In the genomic region with DNA sequence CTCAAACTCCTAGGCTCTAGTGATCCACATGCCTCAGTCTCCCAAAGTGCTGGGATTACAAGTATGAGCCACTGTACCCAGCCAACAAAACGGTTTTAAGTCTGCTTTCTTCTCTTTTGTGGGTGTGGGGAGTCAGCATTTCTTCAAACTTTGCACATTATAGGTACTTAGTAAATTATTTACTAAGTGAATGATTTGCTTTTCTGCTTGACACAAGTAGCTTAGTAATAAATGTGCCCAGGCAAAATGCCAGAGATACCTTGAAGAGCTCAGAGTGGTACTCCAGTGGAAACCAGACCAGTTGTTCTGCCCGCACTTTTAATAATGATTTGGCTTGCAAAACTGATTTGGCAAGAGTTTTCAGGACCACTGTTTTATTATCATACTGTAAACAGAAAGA, we compare ENCODE assay signal across 21 cellular contexts. TPM values are rescaled to one million over a fixed set of nuclear protein-coding genes. Genes with fewer than 3 reads are reported as not detected.
DNase-seq lines count a peak whose midpoint lies in the region; ATAC-seq and TF ChIP-seq lines count a peak whose summit lies in the region.
"Had no signal": no experiment of that assay in that cellular context is flagged by ENCODE, and none has a peak within 500 bp of the region (broad histone marks: within the 10 kb centered on the region; RNA-seq: fewer than 3 reads in every experiment).

No MANE protein-coding gene starts in this region.

- H4K8ac ChIP-seq in neuronal stem cell (ENCODE audit: low read depth, low read length), result no peak overlapping the region

- CTCF ChIA-PET in PC-3 (lab: Charles Lee), result no interaction called here

- no peaks in the 10 kb centered on the region for H3F3A ChIP-seq in PC-3 (ENCODE audit: low read length, unreplicated experiment)

- DNase-seq in DMS153 (lab: John Stamatoyannopoulos, UW) (peak; percentile 43), NCI-H1092 (lab: John Stamatoyannopoulos, UW) (peak; percentile 72), PC-3 (peak; percentile 52), lung (ENCODE audit: low spot score) (peak; percentile 81), neuronal stem cell (ENCODE audit: low spot score) (no peak)
- DNase-seq in activated T-cell treated with anti-CD3 and anti-CD28 coated beads, Interleukin-2, amount 50 U/mL, for 4 hours, result no peak
- DNase-seq: activated CD4-positive, alpha-beta T cell treated with anti-CD3 and anti-CD28 coated beads for 48 hours; AML-193; GM23248; hippocampal formation; NCI-H1436; SHP77; T-helper 9 cell; trophoblast cell had no signal

- 56 to 78% methylated on average over 2 of the region's 2 CpGs for WGBS in lung, 2 donors
- no CpG with 5 or more reads among the region's 2 CpGs for WGBS in neuronal stem cell (ENCODE audit: extremely low coverage in 2 of 2, insufficient read length in 2 of 2, insufficient replicate concordance in 1 of 2), 2 donors

- no peaks in the 10 kb centered on the region for H3K4me1 Mint-ChIP-seq in activated T-cell treated with anti-CD3 and anti-CD28 coated beads, Interleukin-2, amount 50 U/mL, for 4 hours (ENCODE audit: low read depth)
- H3K4me1 Mint-ChIP-seq: IgD-negative memory B cell; stimulated activated memory B cell treated with anti-CD40 and anti-IgM and Interleukin-4, amounts not matched to agents 10 μg/mL and 1 μg/mL and 100 μg/mL, for 72 hours had no signal

- H3K4me1 ChIP-seq in PC-3 (ENCODE audit: insufficient read depth, low read length), result 0 out of 2 replicates have a peak, but pooled peaks cover 4% of the 10 kb centered on the region
- H3K4me1 ChIP-seq in lung (ENCODE audit: control insufficient read depth in 2 of 2, insufficient read depth in 2 of 2, low read length in 2 of 2), result no peaks in the 10 kb centered on the region
- H3K4me1 ChIP-seq in neuronal stem cell (ENCODE audit: control insufficient read depth in 2 of 2, insufficient read depth in 1 of 2, low read depth in 1 of 2, low read length in 2 of 2), result no peaks in the 10 kb centered on the region

- H3K27ac ChIP-seq in PC-3 (ENCODE audit: low read length), result no peak overlapping the region
- peak overlapping the region in 1 of 2 donors; percentile 22 for H3K27ac ChIP-seq in lung (ENCODE audit: low read depth in 1 of 2, low read length in 1 of 2)
- H3K27ac ChIP-seq in neuronal stem cell (replicated peaks; ENCODE audit: low read length), result no peak overlapping the region
- H3K27ac ChIP-seq: GM23248, neutrophil, skin epidermis had no signal

- no peak overlapping the region for H2AK5ac ChIP-seq in neuronal stem cell (ENCODE audit: low read depth, low read length)

- H3K4me2 ChIP-seq in PC-3 (ENCODE audit: low read length), result no peak overlapping the region
- H3K4me2 ChIP-seq in neuronal stem cell (ENCODE audit: insufficient read depth, low read length, poor library complexity, severe bottlenecking), result no peak overlapping the region

- ATAC-seq in PC-3 (peak; percentile 40), lung (ENCODE audit: insufficient read depth, low FRiP score) (no peak), HG02973 (IDR thresholded peaks at IDR 0.05; ENCODE audit: unreplicated experiment) (no peak), GM21737 (IDR thresholded peaks at IDR 0.05; ENCODE audit: unreplicated experiment) (no peak)
- no peak for ATAC-seq in activated T-cell treated with anti-CD3 and anti-CD28 coated beads, Interleukin-2, amount 50 U/mL, for 4 hours
- ATAC-seq: activated naive CD4-positive, alpha-beta T cell treated with anti-CD3 and anti-CD28 coated beads, Interleukin-2, amount 50 U/mL, for 72 hours; stimulated activated memory B cell treated with anti-CD40 and anti-IgM and Interleukin-4, amounts not matched to agents 10 μg/mL and 1 μg/mL and 100 μg/mL, for 72 hours had no signal

- intact Hi-C loops in PC-3 (cut with micrococcal nuclease), result no loop called here

- no peak overlapping the region for H3K14ac ChIP-seq in neuronal stem cell (ENCODE audit: low read length)

- no TSS peak for BruUV-seq in PC-3 (replicated peaks; lab: Mats Ljungman, UMichigan)

- H3K9me3 Mint-ChIP-seq in activated T-cell treated with anti-CD3 and anti-CD28 coated beads, Interleukin-2, amount 50 U/mL, for 4 hours, result no peaks in the 10 kb centered on the region
- H3K9me3 Mint-ChIP-seq: activated naive CD4-positive, alpha-beta T cell treated with anti-CD3 and anti-CD28 coated beads, Interleukin-2, amount 50 U/mL, for 72 hours; IgD-negative memory B cell; stimulated activated memory B cell treated with anti-CD40 and anti-IgM and Interleukin-4, amounts not matched to agents 10 μg/mL and 1 μg/mL and 100 μg/mL, for 72 hours had no signal

- H3K9me2 ChIP-seq in PC-3 (replicated peaks; ENCODE audit: low read length), result no peaks in the 10 kb centered on the region

- no peak overlapping the region for H2AFZ ChIP-seq in PC-3 (ENCODE audit: low read length)
- no peak overlapping the region for H2AFZ ChIP-seq in neuronal stem cell (ENCODE audit: low read length)
- H2AFZ ChIP-seq: GM23248 had no signal

- H2BK12ac ChIP-seq in neuronal stem cell (ENCODE audit: low read length), result no peak overlapping the region

- no peak overlapping the region for H3K18ac ChIP-seq in neuronal stem cell (ENCODE audit: low read length)

- H3K23ac ChIP-seq in neuronal stem cell (ENCODE audit: low read depth, low read length, poor library complexity), result no peak overlapping the region

- H3K9ac ChIP-seq in PC-3 (ENCODE audit: low read length) (no peak overlapping the region), neuronal stem cell (ENCODE audit: low read depth, low read length, poor library complexity) (no peak overlapping the region)
- H3K9ac ChIP-seq: GM23248 had no signal

- H3K79me2 ChIP-seq in PC-3 (ENCODE audit: low read length), result no peaks in the 10 kb centered on the region

- no peaks in the 10 kb centered on the region for H3K79me1 ChIP-seq in neuronal stem cell (ENCODE audit: low read depth, low read length)

- no peak overlapping the region for H2BK120ac ChIP-seq in neuronal stem cell (ENCODE audit: low read depth, low read length)

- H4K20me1 ChIP-seq in PC-3 (ENCODE audit: low read length), result no peaks in the 10 kb centered on the region

- H2BK5ac ChIP-seq in neuronal stem cell (ENCODE audit: low read length), result no peak overlapping the region

- H3K36me3 ChIP-seq in PC-3 (ENCODE audit: low read depth, low read length) (no peaks in the 10 kb centered on the region), lung (ENCODE audit: control insufficient read depth in 2 of 2, insufficient read depth in 2 of 2, low read length in 2 of 2) (no peaks in the 10 kb centered on the region), neuronal stem cell (replicated peaks in 1 of 2; ENCODE audit: control insufficient read depth in 2 of 2, insufficient read depth in 2 of 2, low read length in 2 of 2) (no peaks in the 10 kb centered on the region)
- H3K36me3 ChIP-seq: neutrophil had no signal

- H3K4ac ChIP-seq in neuronal stem cell (ENCODE audit: low read length), result no peak overlapping the region

- no peak overlapping the region for H4K91ac ChIP-seq in neuronal stem cell (ENCODE audit: low read depth, low read length, poor library complexity)

- no peak overlapping the region for H3K4me3 ChIP-seq in PC-3 (ENCODE audit: low read length)
- H3K4me3 ChIP-seq in lung, result no peak overlapping the region
- H3K4me3 ChIP-seq in neuronal stem cell (ENCODE audit: low read length in 2 of 2), result no peak overlapping the region
- H3K4me3 ChIP-seq: GM23248, skin epidermis had no signal

- POLR2A ChIA-PET in PC-3 (lab: Charles Lee; ENCODE audit: unreplicated experiment), result no interaction called here

- H3K36me3 Mint-ChIP-seq in activated T-cell treated with anti-CD3 and anti-CD28 coated beads, Interleukin-2, amount 50 U/mL, for 4 hours (ENCODE audit: insufficient read depth), result no peaks in the 10 kb centered on the region
- H3K36me3 Mint-ChIP-seq: activated naive CD4-positive, alpha-beta T cell treated with anti-CD3 and anti-CD28 coated beads, Interleukin-2, amount 50 U/mL, for 72 hours; IgD-negative memory B cell; stimulated activated memory B cell treated with anti-CD40 and anti-IgM and Interleukin-4, amounts not matched to agents 10 μg/mL and 1 μg/mL and 100 μg/mL, for 72 hours had no signal

- H3K27me3 ChIP-seq in PC-3 (ENCODE audit: low read length) (no peaks in the 10 kb centered on the region), lung (ENCODE audit: control insufficient read depth, insufficient read depth) (no peaks in the 10 kb centered on the region), neuronal stem cell (ENCODE audit: control insufficient read depth in 3 of 3, insufficient read depth in 3 of 3, low read depth in 1 of 3, low read length in 3 of 3) (no peaks in the 10 kb centered on the region)
- H3K27me3 ChIP-seq: neutrophil had no signal

- no peak overlapping the region for H3K4me3 Mint-ChIP-seq in activated T-cell treated with anti-CD3 and anti-CD28 coated beads, Interleukin-2, amount 50 U/mL, for 4 hours
- H3K4me3 Mint-ChIP-seq: IgD-negative memory B cell; stimulated activated memory B cell treated with anti-CD40 and anti-IgM and Interleukin-4, amounts not matched to agents 10 μg/mL and 1 μg/mL and 100 μg/mL, for 72 hours had no signal

- no peak overlapping the region for H2BK15ac ChIP-seq in neuronal stem cell (ENCODE audit: low read length)

- H3K27me3 Mint-ChIP-seq in activated T-cell treated with anti-CD3 and anti-CD28 coated beads, Interleukin-2, amount 50 U/mL, for 4 hours (ENCODE audit: low read depth), result no peaks in the 10 kb centered on the region
- H3K27me3 Mint-ChIP-seq: IgD-negative memory B cell; stimulated activated memory B cell treated with anti-CD40 and anti-IgM and Interleukin-4, amounts not matched to agents 10 μg/mL and 1 μg/mL and 100 μg/mL, for 72 hours had no signal

- no peak for TF ChIP-seq CTCF in PC-3 (conservative IDR thresholded peaks at IDR 0.05; ENCODE audit: low read depth, low read length)
- TF ChIP-seq CTCF in lung (IDR thresholded peaks at IDR 0.05; ENCODE audit: control extremely low read depth, extremely low read depth), result no peak

- H3K9me3 ChIP-seq in PC-3 (ENCODE audit: low read length) (no peaks in the 10 kb centered on the region), lung (ENCODE audit: control insufficient read depth in 2 of 2, insufficient read depth in 1 of 2, low read length in 1 of 2) (no peaks in the 10 kb centered on the region), neuronal stem cell (replicated peaks in 1 of 2; ENCODE audit: control insufficient read depth in 2 of 2, insufficient read depth in 1 of 2, low read depth in 1 of 2, low read length in 2 of 2) (no peaks in the 10 kb centered on the region)
- H3K9me3 ChIP-seq: neutrophil had no signal

RNA-seq across cellular contexts. Expression of gene DEPDC4, which starts 15.0 kb away (rescaled TPM):
- total RNA-seq in PC-3 (2014; rRNA removed), result 0.29 and 2.0 TPM in 2 replicates
- 1 to 10 TPM; 1.6 to 6.2 TPM for total RNA-seq in lung
- polyA plus RNA-seq in lung, result under 1 TPM; 0.54 to 0.77 TPM
- 6.5 TPM for polyA plus RNA-seq in neuronal stem cell (2013, experiment 1 of 2)
- 7.0 TPM for polyA plus RNA-seq in neuronal stem cell (2013, experiment 2 of 2)
- total RNA-seq in activated T-cell treated with anti-CD3 and anti-CD28 coated beads, Interleukin-2, amount 50 U/mL, for 4 hours, result 1 to 10 TPM in 1 of 3 donors, under 1 TPM in 2; 0.51 to 1.2 (median 0.53) TPM
- total RNA-seq: GM23248 had no signal

RNA-seq across cellular contexts. Expression of gene SCYL2, which starts 15.1 kb away (rescaled TPM):
- 35.8 and 40.7 TPM in 2 replicates for total RNA-seq in PC-3 (2014; rRNA removed)
- 100 to 1,000 TPM in 1 of 2 donors, 10 to 100 TPM in 1; 34.2 to 148 TPM for total RNA-seq in lung
- 10 to 100 TPM; 13.9 to 15.6 TPM for polyA plus RNA-seq in lung
- 30.6 TPM for polyA plus RNA-seq in neuronal stem cell (2013, experiment 1 of 2)
- 30.2 TPM for polyA plus RNA-seq in neuronal stem cell (2013, experiment 2 of 2)
- total RNA-seq in activated T-cell treated with anti-CD3 and anti-CD28 coated beads, Interleukin-2, amount 50 U/mL, for 4 hours, result 10 to 100 TPM; 32.2 to 37.5 (median 34.4) TPM

RNA-seq across cellular contexts. Expression of gene ACTR6, which starts 51.3 kb away (rescaled TPM):
- total RNA-seq in PC-3 (2014; rRNA removed) (18.4 and 21.2 TPM in 2 replicates), lung (10 to 100 TPM; 18.7 to 25.2 TPM)
- polyA plus RNA-seq in lung, result 10 to 100 TPM; 12.0 to 16.3 TPM
- 26.4 TPM for polyA plus RNA-seq in neuronal stem cell (2013, experiment 1 of 2)
- 28.1 TPM for polyA plus RNA-seq in neuronal stem cell (2013, experiment 2 of 2)
- total RNA-seq in activated T-cell treated with anti-CD3 and anti-CD28 coated beads, Interleukin-2, amount 50 U/mL, for 4 hours, result 10 to 100 TPM; 23.2 to 26.3 (median 26.2) TPM

Comparison
In these comparisons a context has a peak if more than half of its experiments do, and no peak if none do; other contexts are left out.
1. DNase-seq: peak in DMS153 (single experiment), NCI-H1092 (single experiment), PC-3 (single experiment) and lung (single experiment); none in neuronal stem cell (single experiment) and activated T-cell treated with anti-CD3 and anti-CD28 coated beads, Interleukin-2, amount 50 U/mL, for 4 hours (single experiment).